18 cellular contexts compared by ENCODE assay signal in the genomic region with DNA sequence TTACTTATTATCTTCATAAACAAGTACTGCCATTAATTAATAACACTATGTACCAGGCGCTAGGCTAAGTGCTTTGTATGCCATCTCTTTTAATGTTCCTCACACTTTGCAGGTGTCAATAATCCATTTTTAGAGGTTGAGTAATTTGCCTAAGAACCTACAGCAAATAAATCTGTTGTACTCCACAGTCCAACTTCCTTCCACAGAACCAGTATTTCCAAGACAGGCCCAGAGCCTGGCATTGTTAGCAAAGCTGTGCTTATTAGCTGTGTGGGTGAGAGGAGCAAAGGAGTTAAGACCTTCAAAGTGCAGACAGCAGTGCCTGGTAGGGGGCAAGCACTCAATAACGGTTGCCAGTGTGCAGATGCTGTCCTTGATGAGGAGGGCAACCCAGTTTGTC. TPM values are rescaled to one million over a fixed set of nuclear protein-coding genes. Genes with fewer than 3 reads are reported as not detected.
DNase-seq lines count a peak whose midpoint lies in the region; ATAC-seq, FAIRE-seq and TF ChIP-seq lines count a peak whose summit lies in the region.
"Had no signal": no experiment of that assay in that cellular context is flagged by ENCODE, and none has a peak within 500 bp of the region (broad histone marks: within the 10 kb centered on the region; RNA-seq: fewer than 3 reads in every experiment).

No MANE protein-coding gene starts in this region.

- H3K36me3 ChIP-seq in neural progenitor cell (no peaks in the 10 kb centered on the region), upper lobe of right lung (no peaks in the 10 kb centered on the region)

- H3K9me3 Mint-ChIP-seq in endothelial cell (ENCODE audit: unreplicated experiment): no peaks in the 10 kb centered on the region
- no peaks in the 10 kb centered on the region for H3K9me3 Mint-ChIP-seq in neural progenitor cell
- H3K9me3 Mint-ChIP-seq: CD4-positive, alpha-beta memory T cell had no signal

- no peak for FAIRE-seq in GM12892 (lab: Jason Lieb, UNC)
- FAIRE-seq: GM12891, H1 had no signal

- ATAC-seq in upper lobe of right lung (peak; percentile 58), GM21619 (IDR thresholded peaks at IDR 0.05; ENCODE audit: unreplicated experiment) (no peak)

- TF ChIP-seq POLR2A in GM12892 (IDR thresholded peaks at IDR 0.05; ENCODE audit: low read depth, low read length): no peak

- no peak overlapping the region for H3K9ac ChIP-seq in neural progenitor cell
- H3K9ac ChIP-seq: GM23248 had no signal

- H3K4me3 ChIP-seq in neural progenitor cell (no peak overlapping the region), upper lobe of right lung (no peak overlapping the region)
- H3K4me3 ChIP-seq: GM23248 had no signal

- no peaks in the 10 kb centered on the region for H4K20me1 ChIP-seq in neural progenitor cell (ENCODE audit: low read depth)

- H3K4me1 ChIP-seq in neural progenitor cell (peaks cover 15% of the 10 kb centered on the region), upper lobe of right lung (peaks cover 5% of the 10 kb centered on the region)

- H3K4me3 Mint-ChIP-seq in endothelial cell (ENCODE audit: unreplicated experiment) (no peak overlapping the region), neural progenitor cell (no peak overlapping the region)
- H3K4me3 Mint-ChIP-seq: CD4-positive, alpha-beta memory T cell had no signal

- CTCF ChIA-PET in RWPE1 (lab: Yijun Ruan, JAX): no interaction called here

- H3K4me1 Mint-ChIP-seq in endothelial cell (ENCODE audit: unreplicated experiment): no peaks in the 10 kb centered on the region
- H3K4me1 Mint-ChIP-seq in neural progenitor cell: peaks cover 17% of the 10 kb centered on the region
- H3K4me1 Mint-ChIP-seq: CD4-positive, alpha-beta memory T cell had no signal

- H3K9me3 ChIP-seq in neural progenitor cell (ENCODE audit: low read depth) (no peaks in the 10 kb centered on the region), upper lobe of right lung (no peaks in the 10 kb centered on the region)

- H3K27ac Mint-ChIP-seq in endothelial cell (ENCODE audit: unreplicated experiment): peak overlapping the region; percentile 33
- H3K27ac Mint-ChIP-seq in neural progenitor cell: peak overlapping the region; percentile 31
- H3K27ac Mint-ChIP-seq: CD4-positive, alpha-beta memory T cell had no signal

- H3K27ac ChIP-seq in RWPE1 (peak overlapping the region; percentile 56), neural progenitor cell (no peak overlapping the region), upper lobe of right lung (no peak overlapping the region)
- H3K27ac ChIP-seq: GM23248 had no signal

- H3K27me3 ChIP-seq in neural progenitor cell (no peaks in the 10 kb centered on the region), upper lobe of right lung (no peaks in the 10 kb centered on the region)

- no peak overlapping the region for H2AFZ ChIP-seq in neural progenitor cell (replicated peaks)
- H2AFZ ChIP-seq: GM23248 had no signal

- H3K27me3 Mint-ChIP-seq in endothelial cell (ENCODE audit: unreplicated experiment) (no peaks in the 10 kb centered on the region), neural progenitor cell (ENCODE audit: insufficient read depth, low read depth) (peaks cover 4% of the 10 kb centered on the region)

- DNase-seq in RWPE1 (ENCODE audit: low spot score) (no peak), endothelial cell (ENCODE audit: low spot score) (no peak), neural progenitor cell (ENCODE audit: low spot score) (no peak), upper lobe of right lung (no peak), GM12892 (ENCODE audit: insufficient read length) (no peak)
- DNase-seq: C1 segment of cervical spinal cord; Calu3; CD4-positive, alpha-beta memory T cell; COR-L47; DMS53; DMS79 treated with DMSO at 0.1 percent for 48 hours; GF-D8; GM23248; H7; HCEC 1CT had no signal

- H3F3A ChIP-seq in neural progenitor cell (ENCODE audit: low read depth): no peaks in the 10 kb centered on the region

- H3K4me2 ChIP-seq in neural progenitor cell: no peak overlapping the region

- intact Hi-C loops in upper lobe of right lung (cut with DNase I): no loop called here

- TF ChIP-seq CTCF in RWPE1 (conservative IDR thresholded peaks at IDR 0.05; ENCODE audit: low read depth): no peak
- no peak for TF ChIP-seq CTCF in endothelial cell (IDR thresholded peaks at IDR 0.05; ENCODE audit: unreplicated experiment)
- TF ChIP-seq CTCF in neural progenitor cell (IDR thresholded peaks at IDR 0.05): no peak
- TF ChIP-seq CTCF in upper lobe of right lung (IDR thresholded peaks at IDR 0.05): no peak

- POLR2A ChIA-PET in RWPE1 (lab: Yijun Ruan, JAX; ENCODE audit: low non-redundant PET): no interaction called here

- H3K79me2 ChIP-seq in neural progenitor cell (ENCODE audit: low read depth): no peaks in the 10 kb centered on the region

- H3K36me3 Mint-ChIP-seq in endothelial cell (ENCODE audit: low read depth, unreplicated experiment) (no peaks in the 10 kb centered on the region), neural progenitor cell (no peaks in the 10 kb centered on the region)

RNA-seq across cellular contexts. Expression of a gene that starts 14.2 kb away (rescaled TPM):
- total RNA-seq in endothelial cell (ENCODE audit: unreplicated experiment) (51.0 TPM), neural progenitor cell (ENCODE audit: low replicate concordance) (51.8 and 52.1 TPM in 2 replicates), upper lobe of right lung (45.4 TPM)
- 9.9 TPM for polyA plus RNA-seq in GM12892 (2012; ENCODE audit: missing spikeins)
